Comparison of ENCODE assay signal across 14 cellular contexts in the genomic region with DNA sequence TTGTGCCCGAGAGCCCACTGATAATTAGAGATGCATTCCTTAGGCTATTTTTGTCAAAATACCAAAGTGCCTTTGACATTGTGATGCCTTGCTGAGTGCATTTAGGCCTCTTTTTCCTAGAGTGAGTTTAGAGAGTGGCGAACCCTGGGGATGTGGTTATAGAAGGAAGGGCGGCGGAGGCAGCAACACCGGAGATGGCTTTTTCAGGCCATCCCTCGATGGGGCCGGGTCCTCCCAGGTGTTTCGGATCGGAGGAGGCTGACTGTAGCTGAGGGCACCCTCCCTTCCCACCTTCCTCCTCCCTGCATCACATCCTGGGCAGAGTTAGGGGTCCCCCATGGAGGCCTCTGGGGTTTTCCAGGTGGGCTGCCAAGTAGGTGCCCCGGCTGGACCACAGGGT. TPM values are rescaled to one million over a fixed set of nuclear protein-coding genes. Genes with fewer than 3 reads are reported as not detected.
"Had no signal": no experiment of that assay in that cellular context is flagged by ENCODE, and none has a peak within 500 bp of the region (broad histone marks: within the 10 kb centered on the region; RNA-seq: fewer than 3 reads in every experiment).

No MANE protein-coding gene starts in this region.

- H3K9me3 Mint-ChIP-seq: nephron, type B pancreatic cell had no signal

- H3K9me3 ChIP-seq: sigmoid colon, suprapubic skin had no signal

- H3K4me3 ChIP-seq: sigmoid colon, suprapubic skin had no signal

- H3K4me3 Mint-ChIP-seq: nephron, type B pancreatic cell had no signal

- H3K4me1 Mint-ChIP-seq: nephron had no signal

- DNase-seq: activated CD4-positive, CD25-positive, alpha-beta regulatory T cell treated with anti-CD3 and anti-CD28 coated beads, Interleukin-2, amount 50 U/mL, for 72 hours; activated naive CD4-positive, alpha-beta T cell treated with anti-CD3 and anti-CD28 coated beads, Interleukin-2, amount 50 U/mL, for 16 hours; aorta; foreskin melanocyte; head of caudate nucleus; sigmoid colon; stimulated activated naive CD8-positive, alpha-beta T cell treated with anti-CD3 and anti-CD28 coated beads, Interleukin-15, Interleukin-2, amounts not matched to agents 100 U/mL and 50 U/mL, for 24 hours had no signal

- H3K4me1 ChIP-seq: sigmoid colon had no signal

- ATAC-seq: SK-N-SH treated with all-trans-retinoic acid at 6 μM for 48 hours had no signal

- H3K36me3 Mint-ChIP-seq: type B pancreatic cell had no signal

- H3K27ac Mint-ChIP-seq: nephron, type B pancreatic cell had no signal

- H3K27ac ChIP-seq: sigmoid colon, suprapubic skin had no signal

RNA-seq across cellular contexts. Expression of gene SNAI3, which starts 6.6 kb away (rescaled TPM):
- total RNA-seq: bronchial epithelial cell, chondrocyte, osteoblast had no signal
